ENCODE assay signal across 26 cellular contexts in the genomic region with DNA sequence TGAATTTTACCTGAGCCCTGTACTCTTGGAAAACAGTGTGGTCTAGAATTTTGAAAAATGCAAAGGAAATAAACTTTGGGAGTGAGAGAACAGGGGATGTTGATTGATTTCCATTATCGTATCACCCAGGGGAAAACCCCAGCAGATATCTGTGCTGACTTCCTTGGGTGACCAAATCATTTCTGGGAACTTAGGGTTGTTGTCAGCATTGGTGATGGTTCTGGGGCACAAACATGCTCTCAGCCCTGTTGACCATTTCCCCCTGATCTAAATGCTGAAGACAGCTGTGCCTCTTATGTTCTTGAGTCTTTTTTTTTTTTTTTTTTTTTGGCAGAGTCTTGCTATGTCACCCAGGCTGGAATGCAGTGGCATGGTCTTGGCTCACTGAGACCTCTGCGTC.
"Had no signal": no experiment of that assay in that cellular context is flagged by ENCODE, and none has a peak within 500 bp of the region (broad histone marks: within the 10 kb centered on the region; RNA-seq: fewer than 3 reads in every experiment).

No MANE protein-coding gene starts in this region.

- H3K27ac ChIP-seq: brain microvascular endothelial cell, cardiac muscle cell, SK-N-MC, VCaP had no signal

- H3K4me1 Mint-ChIP-seq: activated naive CD4-positive, alpha-beta T cell treated with anti-CD3 and anti-CD28 coated beads, Interleukin-2, amount 10 ng/mL, durations not matched to agents 7 days and 5 days had no signal

- DNase-seq: activated CD4-positive, alpha-beta memory T cell treated with anti-CD3 and anti-CD28 coated beads for 36 hours; activated CD4-positive, alpha-beta T cell treated with anti-CD3 and anti-CD28 coated beads for 4 hours; activated CD4-positive, CD25-positive, alpha-beta regulatory T cell; activated CD8-positive, alpha-beta memory T cell treated with anti-CD3 and anti-CD28 coated beads, Interleukin-2, amount 50 U/mL, for 4 hours; activated gamma-delta T cell treated with Interleukin-2 at 50 U/mL for 16 hours; activated naive CD4-positive, alpha-beta T cell treated with anti-CD3 and anti-CD28 coated beads, Interleukin-2, amount 10 ng/mL, durations not matched to agents 7 days and 5 days; activated naive CD8-positive, alpha-beta T cell treated with anti-CD3 and anti-CD28 coated beads for 36 hours; brain microvascular endothelial cell; IMR-90; KBM-7; NCI-H1092; NCI-H1417; NCI-H1930; NCI-H2171; NCI-H2227 treated with DMSO at 0.1 percent for 48 hours; NCI-H446 treated with DMSO at 0.1 percent for 48 hours; NCI-H524 treated with DMSO at 0.1 percent for 48 hours; NCI-H82; NK-92 treated with Interleukin-12 subunit alpha and Interleukin-12 subunit beta, amount 100 ng/mL, for 24 hours; OCI-M1; RPMI8226 had no signal

- H3K27ac Mint-ChIP-seq: activated CD4-positive, alpha-beta memory T cell treated with anti-CD3 and anti-CD28 coated beads for 36 hours; activated naive CD4-positive, alpha-beta T cell treated with anti-CD3 and anti-CD28 coated beads, Interleukin-2, amount 10 ng/mL, durations not matched to agents 7 days and 5 days had no signal

- H3K9me3 Mint-ChIP-seq: activated CD4-positive, alpha-beta memory T cell treated with anti-CD3 and anti-CD28 coated beads for 36 hours; activated naive CD4-positive, alpha-beta T cell treated with anti-CD3 and anti-CD28 coated beads, Interleukin-2, amount 10 ng/mL, durations not matched to agents 7 days and 5 days; activated naive CD8-positive, alpha-beta T cell treated with anti-CD3 and anti-CD28 coated beads for 36 hours had no signal

- H3K4me3 Mint-ChIP-seq: activated CD4-positive, alpha-beta memory T cell treated with anti-CD3 and anti-CD28 coated beads for 36 hours; activated naive CD4-positive, alpha-beta T cell treated with anti-CD3 and anti-CD28 coated beads, Interleukin-2, amount 10 ng/mL, durations not matched to agents 7 days and 5 days; activated naive CD8-positive, alpha-beta T cell treated with anti-CD3 and anti-CD28 coated beads for 36 hours had no signal

- ATAC-seq: Panc1, Right ventricle myocardium inferior had no signal

- H3K4me3 ChIP-seq: cardiac muscle cell, SK-N-MC had no signal

- H3K36me3 ChIP-seq: brain microvascular endothelial cell, cardiac muscle cell had no signal

- H3K36me3 Mint-ChIP-seq: activated CD4-positive, alpha-beta memory T cell treated with anti-CD3 and anti-CD28 coated beads for 36 hours; activated naive CD4-positive, alpha-beta T cell treated with anti-CD3 and anti-CD28 coated beads, Interleukin-2, amount 10 ng/mL, durations not matched to agents 7 days and 5 days; activated naive CD8-positive, alpha-beta T cell treated with anti-CD3 and anti-CD28 coated beads for 36 hours had no signal
